In genomic region chr2:18527822-18528221, GRCh38 we compare ENCODE assay signal across 15 cellular contexts. TPM values are rescaled to one million over a fixed set of nuclear protein-coding genes. Genes with fewer than 3 reads are reported as not detected.
DNase-seq lines count a peak whose midpoint lies in the region; ATAC-seq, FAIRE-seq and TF ChIP-seq lines count a peak whose summit lies in the region.
"Had no signal": no experiment of that assay in that cellular context is flagged by ENCODE, and none has a peak within 500 bp of the region (broad histone marks: within the 10 kb centered on the region; RNA-seq: fewer than 3 reads in every experiment).

No MANE protein-coding gene starts in this region.

- no peak for TF ChIP-seq RAD21 in IMR-90 (IDR thresholded peaks at IDR 0.05; ENCODE audit: low read length)

- H3K36me3 ChIP-seq in left ventricle myocardium inferior (no peaks in the 10 kb centered on the region), heart right ventricle (no peaks in the 10 kb centered on the region), IMR-90 (ENCODE audit: control insufficient read depth, insufficient read depth, low read length) (no peaks in the 10 kb centered on the region)
- H3K36me3 ChIP-seq: HAP-1 had no signal

- H2BK120ac ChIP-seq in IMR-90 (ENCODE audit: low read depth, low read length) = no peak overlapping the region

- POLR2A ChIA-PET in IMR-90 (lab: Charles Lee; ENCODE audit: unreplicated experiment) = no interaction called here

- no peaks in the 10 kb centered on the region for H3K9me3 Mint-ChIP-seq in neural crest cell
- H3K9me3 Mint-ChIP-seq in activated naive CD8-positive, alpha-beta T cell treated with anti-CD3 and anti-CD28 coated beads, Interleukin-2, amount 50 U/mL, for 24 hours = no peaks in the 10 kb centered on the region
- H3K9me3 Mint-ChIP-seq: CD4-positive, alpha-beta T cell had no signal

- no peak overlapping the region for H3K4me2 ChIP-seq in IMR-90 (ENCODE audit: low read depth, low read length)

- H3K27ac Mint-ChIP-seq in neural crest cell (ENCODE audit: unreplicated experiment) = peak overlapping the region; percentile 62
- no peak overlapping the region for H3K27ac Mint-ChIP-seq in activated naive CD8-positive, alpha-beta T cell treated with anti-CD3 and anti-CD28 coated beads, Interleukin-2, amount 50 U/mL, for 24 hours
- H3K27ac Mint-ChIP-seq: CD4-positive, alpha-beta T cell had no signal

- H3K27me3 Mint-ChIP-seq in neural crest cell (ENCODE audit: low read depth) = no peaks in the 10 kb centered on the region
- peaks cover 5% of the 10 kb centered on the region for H3K27me3 Mint-ChIP-seq in activated naive CD8-positive, alpha-beta T cell treated with anti-CD3 and anti-CD28 coated beads, Interleukin-2, amount 50 U/mL, for 24 hours
- H3K27me3 Mint-ChIP-seq: CD4-positive, alpha-beta T cell had no signal

- peaks cover 5% of the 10 kb centered on the region for H3K4me1 Mint-ChIP-seq in neural crest cell
- H3K4me1 Mint-ChIP-seq in activated naive CD8-positive, alpha-beta T cell treated with anti-CD3 and anti-CD28 coated beads, Interleukin-2, amount 50 U/mL, for 24 hours = no peaks in the 10 kb centered on the region

- dilution Hi-C loops in IMR-90 (cut with HindIII; ENCODE audit: low sequenced_read_pairs, unreplicated experiment) = no loop called here

- H3K23ac ChIP-seq in IMR-90 (ENCODE audit: low read depth, low read length) = no peak overlapping the region

- H2BK20ac ChIP-seq in IMR-90 (ENCODE audit: low read depth, low read length) = no peak overlapping the region

- no peaks in the 10 kb centered on the region for H4K20me1 ChIP-seq in IMR-90 (ENCODE audit: insufficient read depth, low read length)

- ATAC-seq in heart right ventricle (no peak), IMR-90 (ENCODE audit: low read depth) (no peak)
- ATAC-seq in activated naive CD8-positive, alpha-beta T cell treated with anti-CD3 and anti-CD28 coated beads, Interleukin-2, amount 50 U/mL, for 24 hours = no peak

- no peak for DNase-seq in left ventricle myocardium inferior
- DNase-seq in heart right ventricle = no peak
- no peak for DNase-seq in IMR-90
- peak; percentile 43 for DNase-seq in NCI-H446 treated with DMSO at 0.1 percent for 48 hours (lab: John Stamatoyannopoulos, UW)
- no peak for DNase-seq in neural crest cell (ENCODE audit: low read depth, low spot score)
- no peak for DNase-seq in GM12892 (ENCODE audit: insufficient read length)
- no peak for DNase-seq in activated naive CD8-positive, alpha-beta T cell treated with anti-CD3 and anti-CD28 coated beads, Interleukin-2, amount 50 U/mL, for 24 hours
- DNase-seq: AML-193; CD4-positive, alpha-beta T cell; DMS153; DMS79; GDM1 had no signal

- H3K14ac ChIP-seq in IMR-90 (replicated peaks; ENCODE audit: low read depth, low read length) = no peak overlapping the region

- H4K8ac ChIP-seq in IMR-90 (ENCODE audit: low read depth in 2 of 2, low read length in 2 of 2) = no peak overlapping the region

- TF ChIP-seq POLR2A in IMR-90 (IDR thresholded peaks at IDR 0.05; ENCODE audit: low read depth, low read length) (no peak), GM12892 (IDR thresholded peaks at IDR 0.05; ENCODE audit: low read depth, low read length) (no peak)

- no peak overlapping the region for H2BK5ac ChIP-seq in IMR-90 (ENCODE audit: low read depth, low read length, poor library complexity, severe bottlenecking)

- H3K9me1 ChIP-seq in IMR-90 (ENCODE audit: insufficient read depth, low read length) = no peaks in the 10 kb centered on the region

- H3K4me3 ChIP-seq in left ventricle myocardium inferior (no peak overlapping the region), heart right ventricle (no peak overlapping the region), IMR-90 (ENCODE audit: insufficient read depth, low read depth, low read length) (no peak overlapping the region)
- H3K4me3 ChIP-seq: HAP-1 had no signal

- no peak overlapping the region for H3K9ac ChIP-seq in IMR-90 (ENCODE audit: low read depth, low read length)

- FAIRE-seq in GM12892 (lab: Jason Lieb, UNC) = no peak
- FAIRE-seq: A204.1 had no signal

- H3K27me3 ChIP-seq in left ventricle myocardium inferior (ENCODE audit: low read depth) (no peaks in the 10 kb centered on the region), heart right ventricle (no peaks in the 10 kb centered on the region), IMR-90 (ENCODE audit: control insufficient read depth, insufficient read depth, low read length) (no peaks in the 10 kb centered on the region)

- H3K36me3 Mint-ChIP-seq in neural crest cell (ENCODE audit: low read depth) = no peaks in the 10 kb centered on the region
- no peaks in the 10 kb centered on the region for H3K36me3 Mint-ChIP-seq in activated naive CD8-positive, alpha-beta T cell treated with anti-CD3 and anti-CD28 coated beads, Interleukin-2, amount 50 U/mL, for 24 hours (ENCODE audit: low read depth)

- H3K4me1 ChIP-seq in left ventricle myocardium inferior (peaks cover 39% of the 10 kb centered on the region), heart right ventricle (peaks cover 4 to 40% (median 22%) of the 10 kb centered on the region in 9 donors), IMR-90 (ENCODE audit: control insufficient read depth, insufficient read depth, low read length) (no peaks in the 10 kb centered on the region)
- H3K4me1 ChIP-seq: HAP-1 had no signal

- H3K27ac ChIP-seq in left ventricle myocardium inferior (replicated peaks) (peak overlapping the region; percentile 90), heart right ventricle (no peak overlapping the region), IMR-90 (ENCODE audit: insufficient read depth, low read length) (no peak overlapping the region)
- H3K27ac ChIP-seq: C4-2B had no signal

- WGBS in heart right ventricle, 2 donors = 62 to 67% methylated on average over 4 of the region's 4 CpGs
- 80% methylated on average over 3 of the region's 4 CpGs; no CpG with 5 or more reads in 1 of the 2 experiments for WGBS in IMR-90 (ENCODE audit: extremely low coverage in 2 of 2, insufficient read length in 1 of 2), 2 experiments

- H3K56ac ChIP-seq in IMR-90 (ENCODE audit: extremely low read depth, insufficient read depth, low read length) = no peak overlapping the region

- in situ Hi-C loops in IMR-90 (cut with MboI; ENCODE audit: low sequenced_read_pairs) = no loop called here

- H3K4me3 Mint-ChIP-seq in neural crest cell = no peak overlapping the region
- no peak overlapping the region for H3K4me3 Mint-ChIP-seq in activated naive CD8-positive, alpha-beta T cell treated with anti-CD3 and anti-CD28 coated beads, Interleukin-2, amount 50 U/mL, for 24 hours
- H3K4me3 Mint-ChIP-seq: CD4-positive, alpha-beta T cell had no signal

- no TSS peak for BruUV-seq in IMR-90 (replicated peaks; lab: Mats Ljungman, UMichigan)

- intact Hi-C loops in left ventricle myocardium inferior (cut with micrococcal nuclease) (loop anchor here (10.0 kb wide), 1 partner anchor 217 kb away; no protein-coding TSS in a partner anchor), heart right ventricle (cut with DNase I) (loop anchor here in 4 of 10 donors (10.0 kb wide), 3 partner anchors 67 to 837 kb away; no protein-coding TSS in a partner anchor), IMR-90 (cut with micrococcal nuclease) (loop anchor here (10.0 kb wide), 3 partner anchors 397 to 607 kb away; no protein-coding TSS in a partner anchor)

- no peak overlapping the region for H2AFZ ChIP-seq in IMR-90 (replicated peaks; ENCODE audit: low read length, poor library complexity)

- TF ChIP-seq CTCF in left ventricle myocardium inferior (IDR thresholded peaks at IDR 0.05; ENCODE audit: borderline replicate concordance) (no peak), heart right ventricle (IDR thresholded peaks at IDR 0.05) (no peak), IMR-90 (conservative IDR thresholded peaks at IDR 0.05; ENCODE audit: low read depth, low read length) (no peak), neural crest cell (conservative IDR thresholded peaks at IDR 0.05) (no peak)

- H3K18ac ChIP-seq in IMR-90 (ENCODE audit: low read depth, low read length) = no peak overlapping the region

- CTCF ChIA-PET in IMR-90 (lab: Yijun Ruan, JAX) = no interaction called here

- H3K9me3 ChIP-seq in left ventricle myocardium inferior (replicated peaks) (no peaks in the 10 kb centered on the region), heart right ventricle (no peaks in the 10 kb centered on the region), IMR-90 (ENCODE audit: control insufficient read depth, insufficient read depth, low read length) (no peaks in the 10 kb centered on the region)
- H3K9me3 ChIP-seq: HAP-1 had no signal

- H2AK9ac ChIP-seq in IMR-90 (replicated peaks; ENCODE audit: low read depth, low read length, poor library complexity) = no peak overlapping the region

- no peak overlapping the region for H3K4ac ChIP-seq in IMR-90 (ENCODE audit: low read depth, low read length)

- no peak overlapping the region for H4K5ac ChIP-seq in IMR-90 (ENCODE audit: low read depth, low read length)

- H2AK5ac ChIP-seq in IMR-90 (ENCODE audit: low read depth, low read length) = no peak overlapping the region

- H4K91ac ChIP-seq in IMR-90 (ENCODE audit: insufficient read depth, low read depth, low read length) = no peak overlapping the region

- no peak overlapping the region for H2BK15ac ChIP-seq in IMR-90 (ENCODE audit: low read depth, low read length)

- no peaks in the 10 kb centered on the region for H3K79me1 ChIP-seq in IMR-90 (ENCODE audit: low read depth in 1 of 2, low read length in 2 of 2)

TF ChIP-seq in IMR-90, 13 proteins besides CTCF, POLR2A, EP300 and RAD21:
- TF ChIP-seq CEBPB (IDR thresholded peaks at IDR 0.05; ENCODE audit: low read depth, low read length) (peak; percentile 80), RFX5 (IDR thresholded peaks at IDR 0.05; ENCODE audit: low read depth, low read length) (no peak)
- TF ChIP-seq, protein P1, sequence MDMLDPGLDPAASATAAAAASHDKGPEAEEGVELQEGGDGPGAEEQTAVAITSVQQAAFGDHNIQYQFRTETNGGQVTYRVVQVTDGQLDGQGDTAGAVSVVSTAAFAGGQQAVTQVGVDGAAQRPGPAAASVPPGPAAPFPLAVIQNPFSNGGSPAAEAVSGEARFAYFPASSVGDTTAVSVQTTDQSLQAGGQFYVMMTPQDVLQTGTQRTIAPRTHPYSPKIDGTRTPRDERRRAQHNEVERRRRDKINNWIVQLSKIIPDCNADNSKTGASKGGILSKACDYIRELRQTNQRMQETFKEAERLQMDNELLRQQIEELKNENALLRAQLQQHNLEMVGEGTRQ (IDR thresholded peaks at IDR 0.05; ENCODE audit: low read depth, low read length) = no peak

RNA-seq across cellular contexts. Expression of gene RDH14, which starts 32.6 kb away (rescaled TPM):
- total RNA-seq in left ventricle myocardium inferior = 42.6 TPM
- total RNA-seq in heart right ventricle = 10 to 100 TPM; 40.8 to 54.8 (median 47.5) TPM
- 10 to 100 TPM; 25.8 to 35.0 TPM for polyA plus RNA-seq in heart right ventricle
- 12.2 TPM in 2 replicates for total RNA-seq in IMR-90 (2012; rRNA removed)
- 10.2 and 11.9 TPM in 2 replicates for polyA plus RNA-seq in IMR-90 (2012; rRNA removed)
- polyA plus RNA-seq in IMR-90 (2012; cell fraction: cytosol; rRNA removed) = 5.1 and 9.2 TPM in 2 replicates
- 4.1 and 9.7 TPM in 2 replicates for polyA plus RNA-seq in IMR-90 (2012; cell fraction: nucleus; rRNA removed; ENCODE audit: low replicate concordance)
- 18.7 and 19.4 TPM in 2 replicates for total RNA-seq in neural crest cell
- polyA plus RNA-seq in GM12892 (2012; ENCODE audit: missing spikeins) = 21.5 TPM
